8 cellular contexts compared by ENCODE assay signal in the genomic region with DNA sequence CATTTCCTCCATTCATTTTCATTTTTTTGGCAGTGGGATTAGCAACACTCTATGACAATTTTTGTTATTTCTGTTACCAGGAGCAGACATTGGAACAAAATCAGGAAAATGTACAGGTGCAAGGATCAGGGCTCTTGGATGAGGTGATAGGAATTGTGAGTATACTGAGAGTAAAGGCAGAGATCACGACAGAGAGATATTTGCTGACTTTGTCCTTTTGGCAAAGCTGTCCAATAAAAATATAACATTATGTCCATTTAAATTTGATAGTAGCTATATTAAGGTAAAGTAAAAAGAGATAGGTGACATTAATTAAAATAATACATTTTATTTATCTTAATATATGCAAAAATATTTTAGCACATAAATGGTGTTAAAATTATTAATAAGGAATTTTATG.
"Had no signal": no experiment of that assay in that cellular context is flagged by ENCODE, and none has a peak within 500 bp of the region (broad histone marks: within the 10 kb centered on the region; RNA-seq: fewer than 3 reads in every experiment).

No MANE protein-coding gene starts in this region.

- H3K9ac ChIP-seq: GM23248, KMS-11 had no signal

- H3K27ac Mint-ChIP-seq: H9 had no signal

- DNase-seq: GM23248, H9, HCEC 1CT, KBM-7 had no signal

- H3K4me2 ChIP-seq: KMS-11 had no signal

- H3K4me3 ChIP-seq: GM23248 had no signal

- H2AFZ ChIP-seq: GM23248 had no signal

- FAIRE-seq: H1, H54, HTR-8/SVneo had no signal

- H3K4me3 Mint-ChIP-seq: H9 had no signal

- H3K27ac ChIP-seq: GM23248, KMS-11 had no signal
